In genomic region chr16:1763521-1764511, GRCh38 we compare ENCODE assay signal across 10 cellular contexts. TPM values are rescaled to one million over a fixed set of nuclear protein-coding genes. Genes with fewer than 3 reads are reported as not detected.
A peak's percentile ranks its signal among the peaks of the same experiment; 100 is the strongest.
DNase-seq lines count a peak whose midpoint lies in the region; ATAC-seq and TF ChIP-seq lines count a peak whose summit lies in the region.
"Had no signal": no experiment of that assay in that cellular context is flagged by ENCODE, and none has a peak within 500 bp of the region (broad histone marks: within the 10 kb centered on the region; RNA-seq: fewer than 3 reads in every experiment).

No MANE protein-coding gene starts in this region.

- no TSS peak for BruUV-seq in Calu3 (replicated peaks; lab: Mats Ljungman, UMichigan)

- no peaks in the 10 kb centered on the region for H3K79me2 ChIP-seq in mesendoderm (ENCODE audit: control insufficient read depth, insufficient read depth, low read length)

- H3K27ac ChIP-seq in dorsolateral prefrontal cortex (peak overlapping the region in 40 of 59 donors; percentile 1 to 97 (median 52)), mesendoderm (ENCODE audit: low read depth, low read length) (no peak overlapping the region)

- no peak for DNase-seq in Calu3
- DNase-seq in KBM-7 = peak; percentile 23
- DNase-seq in dorsolateral prefrontal cortex = peak in 3 of 10 donors; percentile 28 to 79 (median 43)
- DNase-seq in mesendoderm = peak; percentile 86
- DNase-seq in stimulated activated CD4-positive, alpha-beta T cell treated with anti-CD3 and anti-CD28 coated beads, Interleukin-4, amount 100 ng/mL, for 1 hour = no peak
- DNase-seq in stimulated activated effector memory CD8-positive, alpha-beta T cell treated with anti-CD3 and anti-CD28 coated beads, Interleukin-12 subunit alpha, Interleukin-12 subunit beta, amount 100 ng/mL, for 72 hours (ENCODE audit: low spot score in 2 of 2) = no peak
- no peak for DNase-seq in HT-29 (ENCODE audit: low spot score)
- DNase-seq in NCI-H2227 treated with DMSO at 0.1 percent for 48 hours (lab: John Stamatoyannopoulos, UW) = no peak
- DNase-seq: activated naive CD4-positive, alpha-beta T cell treated with anti-CD3 and anti-CD28 coated beads, Interleukin-2, amount 10 ng/mL, durations not matched to agents 7 days and 5 days had no signal

- H3K27me3 ChIP-seq in dorsolateral prefrontal cortex (no peaks in the 10 kb centered on the region), mesendoderm (ENCODE audit: insufficient read depth, low read length, poor library complexity) (no peaks in the 10 kb centered on the region)

- no peak overlapping the region for H3K4me3 Mint-ChIP-seq in Calu3 (ENCODE audit: low read depth, unreplicated experiment)
- no peak overlapping the region for H3K4me3 Mint-ChIP-seq in stimulated activated effector memory CD8-positive, alpha-beta T cell treated with anti-CD3 and anti-CD28 coated beads, Interleukin-12 subunit alpha, Interleukin-12 subunit beta, amount 100 ng/mL, for 72 hours
- H3K4me3 Mint-ChIP-seq: activated naive CD4-positive, alpha-beta T cell treated with anti-CD3 and anti-CD28 coated beads, Interleukin-2, amount 10 ng/mL, durations not matched to agents 7 days and 5 days had no signal

- H3K4me1 Mint-ChIP-seq in Calu3 (ENCODE audit: low read depth, unreplicated experiment) = no peaks in the 10 kb centered on the region
- H3K4me1 Mint-ChIP-seq in stimulated activated effector memory CD8-positive, alpha-beta T cell treated with anti-CD3 and anti-CD28 coated beads, Interleukin-12 subunit alpha, Interleukin-12 subunit beta, amount 100 ng/mL, for 72 hours = no peaks in the 10 kb centered on the region

- no peak overlapping the region for H3K18ac ChIP-seq in mesendoderm (ENCODE audit: low read length)

- H2BK5ac ChIP-seq in mesendoderm (ENCODE audit: low read length) = no peak overlapping the region

- H3K4me3 ChIP-seq in dorsolateral prefrontal cortex (no peak overlapping the region), mesendoderm (ENCODE audit: low read length) (no peak overlapping the region)
- H3K4me3 ChIP-seq: HAP-1 had no signal

- no peak overlapping the region for H4K8ac ChIP-seq in mesendoderm (ENCODE audit: low read depth, low read length)

- intact Hi-C loops in Calu3 (cut with micrococcal nuclease; ENCODE audit: unreplicated experiment) = no loop called here
- intact Hi-C loops in dorsolateral prefrontal cortex (cut with DNase I) = loop anchor here in 1 of 2 donors (10.0 kb wide), 1 partner anchor 339 kb away; the partner anchor contains the start of gene UQCC4

- no peaks in the 10 kb centered on the region for H3K9me3 Mint-ChIP-seq in Calu3 (ENCODE audit: low read depth, unreplicated experiment)
- H3K9me3 Mint-ChIP-seq in stimulated activated effector memory CD8-positive, alpha-beta T cell treated with anti-CD3 and anti-CD28 coated beads, Interleukin-12 subunit alpha, Interleukin-12 subunit beta, amount 100 ng/mL, for 72 hours = no peaks in the 10 kb centered on the region
- H3K9me3 Mint-ChIP-seq: activated naive CD4-positive, alpha-beta T cell treated with anti-CD3 and anti-CD28 coated beads, Interleukin-2, amount 10 ng/mL, durations not matched to agents 7 days and 5 days had no signal

- H3K27ac Mint-ChIP-seq in Calu3 (ENCODE audit: unreplicated experiment) = no peak overlapping the region
- no peak overlapping the region for H3K27ac Mint-ChIP-seq in stimulated activated effector memory CD8-positive, alpha-beta T cell treated with anti-CD3 and anti-CD28 coated beads, Interleukin-12 subunit alpha, Interleukin-12 subunit beta, amount 100 ng/mL, for 72 hours
- H3K27ac Mint-ChIP-seq: activated naive CD4-positive, alpha-beta T cell treated with anti-CD3 and anti-CD28 coated beads, Interleukin-2, amount 10 ng/mL, durations not matched to agents 7 days and 5 days had no signal

- H2BK15ac ChIP-seq in mesendoderm (replicated peaks; ENCODE audit: low read depth) = no peak overlapping the region

- no peak overlapping the region for H3K4ac ChIP-seq in mesendoderm (ENCODE audit: low read depth, low read length)

- no peak for ATAC-seq in stimulated activated effector memory CD8-positive, alpha-beta T cell treated with anti-CD3 and anti-CD28 coated beads, Interleukin-12 subunit alpha, Interleukin-12 subunit beta, amount 100 ng/mL, for 72 hours

- H2BK120ac ChIP-seq in mesendoderm (ENCODE audit: low read depth, low read length) = no peak overlapping the region

- no peaks in the 10 kb centered on the region for H3K36me3 ChIP-seq in mesendoderm (ENCODE audit: control insufficient read depth, insufficient read depth, low read length)

- no peak overlapping the region for H3K23ac ChIP-seq in mesendoderm (ENCODE audit: low read length)

- in situ Hi-C loops in KBM-7 (cut with MboI; ENCODE audit: low pct_unique_long_range_greater_than_20kb, low sequenced_read_pairs) = no loop called here

- no CpG with 5 or more reads among the region's 81 CpGs for WGBS in mesendoderm (ENCODE audit: extremely low coverage, insufficient coverage, low lambda C conversion rate)

- no peaks in the 10 kb centered on the region for H3K4me1 ChIP-seq in mesendoderm (ENCODE audit: control insufficient read depth, low read depth, low read length)
- H3K4me1 ChIP-seq: HAP-1 had no signal

- no peak overlapping the region for H2AK5ac ChIP-seq in mesendoderm (ENCODE audit: low read length)

- TF ChIP-seq CTCF in Calu3 (IDR thresholded peaks at IDR 0.05; ENCODE audit: unreplicated experiment) = peak; percentile 15
- peak in 52 of 56 donors; percentile 13 to 59 (median 37) for TF ChIP-seq CTCF in dorsolateral prefrontal cortex (IDR thresholded peaks at IDR 0.05 in 54 of 56, conservative IDR thresholded peaks at IDR 0.05 in 2 of 56; ENCODE audit: low read depth in 1 of 56, partially characterized antibody in 56 of 56)

- no peaks in the 10 kb centered on the region for H3K79me1 ChIP-seq in mesendoderm (ENCODE audit: low read length)

- CTCF ChIA-PET in Calu3 (lab: Charles Lee) = no interaction called here

- H3K56ac ChIP-seq in mesendoderm (ENCODE audit: low read length) = peak overlapping the region; percentile 67

- H3K9ac ChIP-seq in mesendoderm (ENCODE audit: low read length) = peak overlapping the region; percentile 54

- H3K4me2 ChIP-seq in mesendoderm (ENCODE audit: low read length) = peak overlapping the region; percentile 42

- H4K5ac ChIP-seq in mesendoderm (ENCODE audit: low read length) = no peak overlapping the region

- H3K27me3 Mint-ChIP-seq in Calu3 (ENCODE audit: unreplicated experiment) = no peaks in the 10 kb centered on the region
- H3K27me3 Mint-ChIP-seq: activated naive CD4-positive, alpha-beta T cell treated with anti-CD3 and anti-CD28 coated beads, Interleukin-2, amount 10 ng/mL, durations not matched to agents 7 days and 5 days had no signal

- peaks cover 59% of the 10 kb centered on the region for H3K36me3 Mint-ChIP-seq in Calu3 (ENCODE audit: insufficient read depth, unreplicated experiment)
- peaks cover 31% of the 10 kb centered on the region for H3K36me3 Mint-ChIP-seq in stimulated activated effector memory CD8-positive, alpha-beta T cell treated with anti-CD3 and anti-CD28 coated beads, Interleukin-12 subunit alpha, Interleukin-12 subunit beta, amount 100 ng/mL, for 72 hours

RNA-seq across cellular contexts. Expression of gene NME3, which starts 7.5 kb away (rescaled TPM):
- total RNA-seq in Calu3 (2022) = 64.3 and 73.1 TPM in 2 replicates
- 10 to 100 TPM; 39.2 to 88.9 (median 58.5) TPM for total RNA-seq in dorsolateral prefrontal cortex
- polyA plus RNA-seq in mesendoderm (2013, experiment 1 of 2) = 31.1 TPM
- 31.7 TPM for polyA plus RNA-seq in mesendoderm (2013, experiment 2 of 2)
- total RNA-seq in HT-29 (2014; rRNA removed; shearing (Covaris generic)) = 186 and 224 TPM in 2 replicates

RNA-seq across cellular contexts. Expression of gene EME2, which starts 8.8 kb away (rescaled TPM):
- 30.8 and 42.2 TPM in 2 replicates for total RNA-seq in Calu3 (2022)
- total RNA-seq in dorsolateral prefrontal cortex = 10 to 100 TPM; 12.6 to 44.4 (median 21.7) TPM
- 7.9 TPM for polyA plus RNA-seq in mesendoderm (2013, experiment 1 of 2)
- polyA plus RNA-seq in mesendoderm (2013, experiment 2 of 2) = 8.2 TPM
- total RNA-seq in HT-29 (2014; rRNA removed; shearing (Covaris generic)) = 75.6 and 84.1 TPM in 2 replicates

RNA-seq across cellular contexts. Expression of gene MRPS34, which starts 9.1 kb away (rescaled TPM):
- total RNA-seq in Calu3 (2022) = 128 and 135 TPM in 2 replicates
- total RNA-seq in dorsolateral prefrontal cortex = 10 to 100 TPM; 37.4 to 77.9 (median 58.6) TPM
- polyA plus RNA-seq in mesendoderm (2013, experiment 1 of 2) = 242 TPM
- 246 TPM for polyA plus RNA-seq in mesendoderm (2013, experiment 2 of 2)
- total RNA-seq in HT-29 (2014; rRNA removed; shearing (Covaris generic)) = 355 and 493 TPM in 2 replicates

RNA-seq across cellular contexts. Expression of gene SPSB3, which starts 18.6 kb away (rescaled TPM):
- 44.3 and 45.2 TPM in 2 replicates for total RNA-seq in Calu3 (2022)
- 10 to 100 TPM; 34.3 to 62.3 (median 48.9) TPM for total RNA-seq in dorsolateral prefrontal cortex
- 10.0 TPM for polyA plus RNA-seq in mesendoderm (2013, experiment 1 of 2)
- polyA plus RNA-seq in mesendoderm (2013, experiment 2 of 2) = 9.7 TPM
- 96.9 and 102 TPM in 2 replicates for total RNA-seq in HT-29 (2014; rRNA removed; shearing (Covaris generic))

RNA-seq across cellular contexts. Expression of gene NUBP2, which starts 18.9 kb away (rescaled TPM):
- 91.8 and 98.1 TPM in 2 replicates for total RNA-seq in Calu3 (2022)
- 10 to 100 TPM; 29.7 to 55.7 (median 39.2) TPM for total RNA-seq in dorsolateral prefrontal cortex
- 54.8 TPM for polyA plus RNA-seq in mesendoderm (2013, experiment 1 of 2)
- 55.5 TPM for polyA plus RNA-seq in mesendoderm (2013, experiment 2 of 2)
- 215 and 217 TPM in 2 replicates for total RNA-seq in HT-29 (2014; rRNA removed; shearing (Covaris generic))

Comparison
In these comparisons a context has a peak if more than half of its experiments do, and no peak if none do; other contexts are left out.
1. DNase-seq: peak in KBM-7 (single experiment) and mesendoderm (single experiment); none in Calu3 (single experiment), stimulated activated CD4-positive, alpha-beta T cell treated with anti-CD3 and anti-CD28 coated beads, Interleukin-4, amount 100 ng/mL, for 1 hour (single experiment), stimulated activated effector memory CD8-positive, alpha-beta T cell treated with anti-CD3 and anti-CD28 coated beads, Interleukin-12 subunit alpha, Interleukin-12 subunit beta, amount 100 ng/mL, for 72 hours (0 of 2), HT-29 (single experiment) and NCI-H2227 treated with DMSO at 0.1 percent for 48 hours (single experiment).